ENCODE assay signal across 10 cellular contexts in genomic region chr15:74613089-74613952, GRCh38. TPM values are rescaled to one million over a fixed set of nuclear protein-coding genes. Genes with fewer than 3 reads are reported as not detected.
DNase-seq lines count a peak whose midpoint lies in the region; ATAC-seq and TF ChIP-seq lines count a peak whose summit lies in the region.
"Had no signal": no experiment of that assay in that cellular context is flagged by ENCODE, and none has a peak within 500 bp of the region (broad histone marks: within the 10 kb centered on the region; RNA-seq: fewer than 3 reads in every experiment).

No MANE protein-coding gene starts in this region.

- H3K9me3 Mint-ChIP-seq in CD14-positive monocyte (no peaks in the 10 kb centered on the region), naive B cell (no peaks in the 10 kb centered on the region)
- no peaks in the 10 kb centered on the region for H3K9me3 Mint-ChIP-seq in activated T-helper 17 cell treated with anti-CD3 and anti-CD28 coated beads, Interleukin-2, amount 50 U/mL, for 72 hours

- peaks cover 24% of the 10 kb centered on the region for H3K4me1 Mint-ChIP-seq in CD14-positive monocyte
- peaks cover 16% of the 10 kb centered on the region for H3K4me1 Mint-ChIP-seq in activated T-helper 17 cell treated with anti-CD3 and anti-CD28 coated beads, Interleukin-2, amount 50 U/mL, for 72 hours
- H3K4me1 Mint-ChIP-seq in naive B cell, result peaks cover 16 to 36% (median 33%) of the 10 kb centered on the region in 3 donors

- H3K36me3 Mint-ChIP-seq in CD14-positive monocyte (peaks cover 0 to 7% of the 10 kb centered on the region in 2 donors), naive B cell (no peaks in the 10 kb centered on the region)
- peaks cover 31% of the 10 kb centered on the region for H3K36me3 Mint-ChIP-seq in activated T-helper 17 cell treated with anti-CD3 and anti-CD28 coated beads, Interleukin-2, amount 50 U/mL, for 72 hours (ENCODE audit: low read depth)

- H3K27me3 Mint-ChIP-seq in CD14-positive monocyte (ENCODE audit: low read depth in 3 of 3) (peaks cover 0 to 8% (median 2%) of the 10 kb centered on the region in 3 donors), naive B cell (no peaks in the 10 kb centered on the region)
- H3K27me3 Mint-ChIP-seq in activated T-helper 17 cell treated with anti-CD3 and anti-CD28 coated beads, Interleukin-2, amount 50 U/mL, for 72 hours, result no peaks in the 10 kb centered on the region

- H3K4me3 Mint-ChIP-seq in CD14-positive monocyte, result no peak overlapping the region
- peak overlapping the region; percentile 93 for H3K4me3 Mint-ChIP-seq in activated T-helper 17 cell treated with anti-CD3 and anti-CD28 coated beads, Interleukin-2, amount 50 U/mL, for 72 hours
- peak overlapping the region; percentile 30 to 99 (median 78) for H3K4me3 Mint-ChIP-seq in naive B cell

- TF ChIP-seq CTCF in CD14-positive monocyte (IDR thresholded peaks at IDR 0.05), result no peak

- intact Hi-C loops in CD14-positive monocyte (cut with micrococcal nuclease), result loop anchor here in 1 of 2 donors (2.0 to 10.0 kb wide), 3 partner anchors 15 to 149 kb away; partner anchors contain the start of genes ARID3B and UBL7

- no peak for DNase-seq in CD14-positive monocyte (ENCODE audit: low spot score)
- DNase-seq in EH (ENCODE audit: low read depth), result peak; percentile 33
- DNase-seq in naive B cell, result no peak
- DNase-seq in superior temporal gyrus (ENCODE audit: extremely low spot score), result no peak
- DNase-seq in CD1c-positive myeloid dendritic cell (ENCODE audit: extremely low spot score), result no peak
- DNase-seq: cortex of kidney, foreskin keratinocyte, transverse colon had no signal

- peak overlapping the region in 4 of 7 donors; percentile 25 to 73 (median 56) for H3K27ac Mint-ChIP-seq in CD14-positive monocyte
- peak overlapping the region; percentile 47 for H3K27ac Mint-ChIP-seq in activated T-helper 17 cell treated with anti-CD3 and anti-CD28 coated beads, Interleukin-2, amount 50 U/mL, for 72 hours
- H3K27ac Mint-ChIP-seq in naive B cell, result peak overlapping the region; percentile 36 to 80 (median 64)

- no peak for ATAC-seq in activated T-helper 17 cell treated with anti-CD3 and anti-CD28 coated beads, Interleukin-2, amount 50 U/mL, for 72 hours (replicated peaks)
- ATAC-seq in naive B cell (ENCODE audit: low read depth in 2 of 2), result no peak
- no peak for ATAC-seq in HG03354 (IDR thresholded peaks at IDR 0.05; ENCODE audit: poor library complexity, severe bottlenecking, unreplicated experiment)
- ATAC-seq: foreskin keratinocyte had no signal

RNA-seq across cellular contexts. Expression of gene CLK3, which starts 2.3 kb away (rescaled TPM):
- polyA plus RNA-seq in CD14-positive monocyte (10 to 100 TPM; 27.6 to 33.2 TPM), naive B cell (ENCODE audit: low read depth in 6 of 6) (100 to 1,000 TPM in 1 of 6 donors, 10 to 100 TPM in 5; 53.1 to 118 (median 61.9) TPM)
- 100 to 1,000 TPM; 117 to 179 TPM for total RNA-seq in activated T-helper 17 cell treated with anti-CD3 and anti-CD28 coated beads, Interleukin-2, amount 50 U/mL, for 72 hours

Comparison
In these comparisons a context has a peak if more than half of its experiments do, and no peak if none do; other contexts are left out.
1. H3K4me3 Mint-ChIP-seq: peak in activated T-helper 17 cell treated with anti-CD3 and anti-CD28 coated beads, Interleukin-2, amount 50 U/mL, for 72 hours (single experiment) and naive B cell (8 of 8); none in CD14-positive monocyte (0 of 2).
2. Peak in every context shown above with its lines, with median percentiles within 50 percentile points of each other: H3K27ac Mint-ChIP-seq.